ENCODE assay signal across 20 cellular contexts in genomic region chr12:111328138-111328537, GRCh38. TPM values are rescaled to one million over a fixed set of nuclear protein-coding genes. Genes with fewer than 3 reads are reported as not detected.
DNase-seq lines count a peak whose midpoint lies in the region; ATAC-seq and TF ChIP-seq lines count a peak whose summit lies in the region.
"Had no signal": no experiment of that assay in that cellular context is flagged by ENCODE, and none has a peak within 500 bp of the region (broad histone marks: within the 10 kb centered on the region; RNA-seq: fewer than 3 reads in every experiment).

No MANE protein-coding gene starts in this region.

- H2AFZ ChIP-seq in IMR-90 (replicated peaks; ENCODE audit: low read length, poor library complexity) (peak overlapping the region; percentile 11), neuronal stem cell (ENCODE audit: low read length) (no peak overlapping the region)

- no peaks in the 10 kb centered on the region for H3K36me3 ChIP-seq in IMR-90 (ENCODE audit: control insufficient read depth, insufficient read depth, low read length)
- no peaks in the 10 kb centered on the region for H3K36me3 ChIP-seq in neuronal stem cell (replicated peaks in 1 of 2; ENCODE audit: control insufficient read depth in 2 of 2, insufficient read depth in 2 of 2, low read length in 2 of 2)
- H3K36me3 ChIP-seq: BE2C; BLaER1 treated with 17β-estradiol and CSF1 and Interleukin-3, amounts not matched to agents 10 nM and 100 nM; HAP-1 had no signal

- no peak overlapping the region for H2BK120ac ChIP-seq in IMR-90 (ENCODE audit: low read depth, low read length)
- no peak overlapping the region for H2BK120ac ChIP-seq in neuronal stem cell (ENCODE audit: low read depth, low read length)

- 83% methylated on average over 12 of the region's 12 CpGs for WGBS in right cardiac atrium
- no CpG with 5 or more reads among the region's 12 CpGs for WGBS in IMR-90 (ENCODE audit: extremely low coverage in 2 of 2, insufficient read length in 1 of 2), 2 experiments
- no CpG with 5 or more reads among the region's 12 CpGs for WGBS in neuronal stem cell (ENCODE audit: extremely low coverage in 2 of 2, insufficient read length in 2 of 2, insufficient replicate concordance in 1 of 2), 2 donors

- POLR2A ChIA-PET in IMR-90 (lab: Charles Lee; ENCODE audit: unreplicated experiment): no interaction called here

- H3K4me1 ChIP-seq in right cardiac atrium (ENCODE audit: control insufficient read depth, insufficient read depth, low read length) (no peaks in the 10 kb centered on the region), IMR-90 (ENCODE audit: control insufficient read depth, insufficient read depth, low read length) (no peaks in the 10 kb centered on the region), neuronal stem cell (ENCODE audit: control insufficient read depth in 2 of 2, insufficient read depth in 1 of 2, low read depth in 1 of 2, low read length in 2 of 2) (no peaks in the 10 kb centered on the region)
- H3K4me1 ChIP-seq: BE2C, HAP-1 had no signal

- H3K79me1 ChIP-seq in IMR-90 (ENCODE audit: low read depth in 1 of 2, low read length in 2 of 2) (no peaks in the 10 kb centered on the region), neuronal stem cell (ENCODE audit: low read depth, low read length) (no peaks in the 10 kb centered on the region)

- peak overlapping the region; percentile 24 for H2AK9ac ChIP-seq in IMR-90 (replicated peaks; ENCODE audit: low read depth, low read length, poor library complexity)

- intact Hi-C loops in right cardiac atrium (cut with DNase I) (no loop called here), Right ventricle myocardium inferior (cut with DNase I) (no loop called here), IMR-90 (cut with micrococcal nuclease) (no loop called here)

- H3K4me3 ChIP-seq in right cardiac atrium (ENCODE audit: low read length): no peak overlapping the region
- H3K4me3 ChIP-seq in IMR-90 (ENCODE audit: insufficient read depth, low read depth, low read length): no peak overlapping the region
- H3K4me3 ChIP-seq in neuronal stem cell (ENCODE audit: low read length in 2 of 2): no peak overlapping the region
- H3K4me3 ChIP-seq: BLaER1 treated with 17β-estradiol and CSF1 and Interleukin-3, amounts not matched to agents 10 nM and 100 nM; GM12878; HAP-1 had no signal

- H4K8ac ChIP-seq in IMR-90 (ENCODE audit: low read depth in 2 of 2, low read length in 2 of 2) (no peak overlapping the region), neuronal stem cell (ENCODE audit: low read depth, low read length) (no peak overlapping the region)

- H3K23ac ChIP-seq in IMR-90 (ENCODE audit: low read depth, low read length) (no peak overlapping the region), neuronal stem cell (ENCODE audit: low read depth, low read length, poor library complexity) (peak overlapping the region; percentile 52)

- H4K91ac ChIP-seq in IMR-90 (ENCODE audit: insufficient read depth, low read depth, low read length) (no peak overlapping the region), neuronal stem cell (ENCODE audit: low read depth, low read length, poor library complexity) (no peak overlapping the region)

- H3K9me3 ChIP-seq in right cardiac atrium (ENCODE audit: control insufficient read depth, low read length): no peaks in the 10 kb centered on the region
- no peaks in the 10 kb centered on the region for H3K9me3 ChIP-seq in IMR-90 (ENCODE audit: control insufficient read depth, insufficient read depth, low read length)
- H3K9me3 ChIP-seq in neuronal stem cell (replicated peaks in 1 of 2; ENCODE audit: control insufficient read depth in 2 of 2, insufficient read depth in 1 of 2, low read depth in 1 of 2, low read length in 2 of 2): no peaks in the 10 kb centered on the region
- H3K9me3 ChIP-seq: BE2C; BLaER1 treated with 17β-estradiol and CSF1 and Interleukin-3, amounts not matched to agents 10 nM and 100 nM; HAP-1 had no signal

- DNase-seq in right cardiac atrium (no peak), Right ventricle myocardium inferior (ENCODE audit: missing footprints) (no peak), IMR-90 (no peak), neuronal stem cell (ENCODE audit: low spot score) (no peak), HuH-7 (ENCODE audit: low spot score) (no peak)
- DNase-seq: ACHN; AML-193; BE2C; CD4-positive, alpha-beta T cell; CD8-positive, alpha-beta memory T cell; DMS 273 treated with DMSO at 0.1 percent for 48 hours; DMS79; EL; GDM1; GOT3 had no signal

- ATAC-seq in right cardiac atrium (peak; percentile 39 to 56), Right ventricle myocardium inferior (no peak), IMR-90 (ENCODE audit: low read depth) (no peak), GM21737 (IDR thresholded peaks at IDR 0.05; ENCODE audit: unreplicated experiment) (no peak)
- ATAC-seq: GM12878 had no signal

- CTCF ChIA-PET in IMR-90 (lab: Yijun Ruan, JAX): no interaction called here

- no peak overlapping the region for H2BK20ac ChIP-seq in IMR-90 (ENCODE audit: low read depth, low read length)

- dilution Hi-C loops in IMR-90 (cut with HindIII; ENCODE audit: low sequenced_read_pairs, unreplicated experiment): no loop called here

- TF ChIP-seq CTCF in IMR-90 (conservative IDR thresholded peaks at IDR 0.05; ENCODE audit: low read depth, low read length): no peak

- H3K4ac ChIP-seq in IMR-90 (ENCODE audit: low read depth, low read length) (no peak overlapping the region), neuronal stem cell (ENCODE audit: low read length) (no peak overlapping the region)

- H3K4me2 ChIP-seq in IMR-90 (ENCODE audit: low read depth, low read length): no peak overlapping the region
- no peak overlapping the region for H3K4me2 ChIP-seq in neuronal stem cell (ENCODE audit: insufficient read depth, low read length, poor library complexity, severe bottlenecking)
- H3K4me2 ChIP-seq: BLaER1 treated with 17β-estradiol and CSF1 and Interleukin-3, amounts not matched to agents 10 nM and 100 nM had no signal

- H2AK5ac ChIP-seq in IMR-90 (ENCODE audit: low read depth, low read length) (no peak overlapping the region), neuronal stem cell (ENCODE audit: low read depth, low read length) (peak overlapping the region; percentile 47)

- no peak overlapping the region for H3K9ac ChIP-seq in IMR-90 (ENCODE audit: low read depth, low read length)
- H3K9ac ChIP-seq in neuronal stem cell (ENCODE audit: low read depth, low read length, poor library complexity): no peak overlapping the region
- H3K9ac ChIP-seq: BLaER1 treated with 17β-estradiol and CSF1 and Interleukin-3, amounts not matched to agents 10 nM and 100 nM had no signal

- H3K18ac ChIP-seq in IMR-90 (ENCODE audit: low read depth, low read length) (no peak overlapping the region), neuronal stem cell (ENCODE audit: low read length) (peak overlapping the region; percentile 38)

- H2BK5ac ChIP-seq in IMR-90 (ENCODE audit: low read depth, low read length, poor library complexity, severe bottlenecking) (no peak overlapping the region), neuronal stem cell (ENCODE audit: low read length) (peak overlapping the region; percentile 39)

- no peaks in the 10 kb centered on the region for H4K20me1 ChIP-seq in IMR-90 (ENCODE audit: insufficient read depth, low read length)
- H4K20me1 ChIP-seq: BLaER1 treated with 17β-estradiol and CSF1 and Interleukin-3, amounts not matched to agents 10 nM and 100 nM had no signal

- no peaks in the 10 kb centered on the region for H3K9me1 ChIP-seq in IMR-90 (ENCODE audit: insufficient read depth, low read length)

- no peak overlapping the region for H3K56ac ChIP-seq in IMR-90 (ENCODE audit: extremely low read depth, insufficient read depth, low read length)

- H4K5ac ChIP-seq in IMR-90 (ENCODE audit: low read depth, low read length): no peak overlapping the region

- H2BK15ac ChIP-seq in IMR-90 (ENCODE audit: low read depth, low read length): no peak overlapping the region
- no peak overlapping the region for H2BK15ac ChIP-seq in neuronal stem cell (ENCODE audit: low read length)

- H3K14ac ChIP-seq in IMR-90 (replicated peaks; ENCODE audit: low read depth, low read length) (no peak overlapping the region), neuronal stem cell (ENCODE audit: low read length) (no peak overlapping the region)

- no peak overlapping the region for H3K27ac ChIP-seq in right cardiac atrium (ENCODE audit: low read length)
- no peak overlapping the region for H3K27ac ChIP-seq in IMR-90 (ENCODE audit: insufficient read depth, low read length)
- H3K27ac ChIP-seq in neuronal stem cell (replicated peaks; ENCODE audit: low read length): no peak overlapping the region
- H3K27ac ChIP-seq: 22Rv1; BLaER1 treated with 17β-estradiol and CSF1 and Interleukin-3, amounts not matched to agents 10 nM and 100 nM had no signal

- no peak for TF ChIP-seq POLR2A in IMR-90 (IDR thresholded peaks at IDR 0.05; ENCODE audit: low read depth, low read length)

- H2BK12ac ChIP-seq in neuronal stem cell (ENCODE audit: low read length): no peak overlapping the region

- BruUV-seq in IMR-90 (replicated peaks; lab: Mats Ljungman, UMichigan): no TSS peak

- in situ Hi-C loops in IMR-90 (cut with MboI; ENCODE audit: low sequenced_read_pairs): no loop called here

- no peak for TF ChIP-seq RAD21 in IMR-90 (IDR thresholded peaks at IDR 0.05; ENCODE audit: low read length)

- no peaks in the 10 kb centered on the region for H3K27me3 ChIP-seq in right cardiac atrium (ENCODE audit: control insufficient read depth, insufficient read depth)
- H3K27me3 ChIP-seq in IMR-90 (ENCODE audit: control insufficient read depth, insufficient read depth, low read length): peaks cover 10% of the 10 kb centered on the region
- H3K27me3 ChIP-seq in neuronal stem cell (ENCODE audit: control insufficient read depth in 3 of 3, insufficient read depth in 3 of 3, low read depth in 1 of 3, low read length in 3 of 3): no peaks in the 10 kb centered on the region
- H3K27me3 ChIP-seq: BE2C; BLaER1 treated with 17β-estradiol and CSF1 and Interleukin-3, amounts not matched to agents 10 nM and 100 nM had no signal

TF ChIP-seq in IMR-90, 13 proteins besides CTCF, POLR2A, EP300 and RAD21 (continues in another document):
- TF ChIP-seq CEBPB (IDR thresholded peaks at IDR 0.05; ENCODE audit: low read depth, low read length): no peak
- TF ChIP-seq MXI1 (IDR thresholded peaks at IDR 0.05; ENCODE audit: borderline replicate concordance, low read depth, low read length): no peak
- no peak for TF ChIP-seq MAFK (IDR thresholded peaks at IDR 0.05; ENCODE audit: low read depth, low read length)
- no peak for TF ChIP-seq NFE2L2 (IDR thresholded peaks at IDR 0.05; ENCODE audit: low read depth, low read length)
- TF ChIP-seq MAZ (IDR thresholded peaks at IDR 0.05; ENCODE audit: borderline replicate concordance, low read depth, low read length): no peak

RNA-seq across cellular contexts. Expression of gene PHETA1, which starts 40.8 kb away (rescaled TPM):
- total RNA-seq in right cardiac atrium: 10 to 100 TPM in 1 of 4 donors, 1 to 10 TPM in 3; 8.0 to 11.6 (median 8.8) TPM
- 9.1 TPM for polyA plus RNA-seq in right cardiac atrium
- total RNA-seq in Right ventricle myocardium inferior: 37.4 TPM
- 3.1 and 3.2 TPM in 2 replicates for total RNA-seq in IMR-90 (2012; rRNA removed)
- polyA plus RNA-seq in IMR-90 (2012; rRNA removed): 6.6 and 7.1 TPM in 2 replicates
- 8.6 and 15.3 TPM in 2 replicates for polyA plus RNA-seq in IMR-90 (2012; cell fraction: cytosol; rRNA removed)
- 8.3 and 19.7 TPM in 2 replicates for polyA plus RNA-seq in IMR-90 (2012; cell fraction: nucleus; rRNA removed; ENCODE audit: low replicate concordance)
- polyA plus RNA-seq in neuronal stem cell (2013, experiment 1 of 2): 10.7 TPM
- polyA plus RNA-seq in neuronal stem cell (2013, experiment 2 of 2): 11.2 TPM

Comparison
In these comparisons a context has a peak if more than half of its experiments do, and no peak if none do; other contexts are left out.
1. ATAC-seq: peak in right cardiac atrium (2 of 2); none in Right ventricle myocardium inferior (single experiment), IMR-90 (single experiment) and GM21737 (single experiment).